8 cellular contexts compared by ENCODE assay signal in genomic region chr5:154753792-154754191, GRCh38.
DNase-seq lines count a peak whose midpoint lies in the region; ATAC-seq and TF ChIP-seq lines count a peak whose summit lies in the region.

No MANE protein-coding gene starts in this region.

- H3K27me3 ChIP-seq in mucosa of stomach (ENCODE audit: control insufficient read depth, insufficient read depth, low read length): no peaks in the 10 kb centered on the region

- peaks cover 17% of the 10 kb centered on the region for H3K4me1 ChIP-seq in mucosa of stomach (ENCODE audit: control insufficient read depth, insufficient read depth, low read length)

- H3K9me3 Mint-ChIP-seq in effector memory CD8-positive, alpha-beta T cell: no peaks in the 10 kb centered on the region

- no peaks in the 10 kb centered on the region for H3K27me3 Mint-ChIP-seq in effector memory CD8-positive, alpha-beta T cell

- no peaks in the 10 kb centered on the region for H3K36me3 ChIP-seq in mucosa of stomach (ENCODE audit: control insufficient read depth, insufficient read depth, low read length)

- DNase-seq in GM04503 (ENCODE audit: low read depth) (peak; percentile 96), OCI-M1 (lab: John Stamatoyannopoulos, UW) (peak; percentile 41), GM13976 (ENCODE audit: low spot score) (no peak), NCI-H524 treated with DMSO at 0.1 percent for 48 hours (lab: John Stamatoyannopoulos, UW) (no peak)
- DNase-seq in effector memory CD8-positive, alpha-beta T cell: no peak

- no peak for TF ChIP-seq CTCF in GM13976 (IDR thresholded peaks at IDR 0.05; ENCODE audit: borderline replicate concordance, control extremely low read depth, extremely low read depth, insufficient read depth, missing control alignments)

- ATAC-seq in effector memory CD8-positive, alpha-beta T cell (replicated peaks): no peak
- ATAC-seq in HG02885 (IDR thresholded peaks at IDR 0.05; ENCODE audit: poor library complexity, unreplicated experiment): no peak
- no peak for ATAC-seq in HG03025 (IDR thresholded peaks at IDR 0.05; ENCODE audit: low FRiP score, unreplicated experiment)

- peaks cover 20% of the 10 kb centered on the region for H3K36me3 Mint-ChIP-seq in effector memory CD8-positive, alpha-beta T cell (ENCODE audit: insufficient read depth)

- peaks cover 30 to 38% of the 10 kb centered on the region in 2 donors for H3K4me1 Mint-ChIP-seq in effector memory CD8-positive, alpha-beta T cell (ENCODE audit: low read depth in 2 of 2)

- H3K9ac ChIP-seq in mucosa of stomach (ENCODE audit: low read length): peak overlapping the region; percentile 85

- peak overlapping the region; percentile 91 to 94 for H3K27ac Mint-ChIP-seq in effector memory CD8-positive, alpha-beta T cell

- in situ Hi-C loops in GM13976 (cut with MboI; ENCODE audit: low sequenced_read_pairs, unreplicated experiment): no loop called here

- H3K4me3 ChIP-seq in mucosa of stomach (ENCODE audit: low read length): no peak overlapping the region

- peak overlapping the region; percentile 75 to 94 for H3K4me3 Mint-ChIP-seq in effector memory CD8-positive, alpha-beta T cell

- H3K9me3 ChIP-seq in mucosa of stomach (ENCODE audit: control insufficient read depth, low read length): no peaks in the 10 kb centered on the region

Comparison
In these comparisons a context has a peak if more than half of its experiments do, and no peak if none do; other contexts are left out.
1. DNase-seq: peak in GM04503 (single experiment) and OCI-M1 (single experiment); none in effector memory CD8-positive, alpha-beta T cell (0 of 3), GM13976 (single experiment) and NCI-H524 treated with DMSO at 0.1 percent for 48 hours (single experiment).